Comparison of ENCODE assay signal across 1 cellular context in the genomic region with DNA sequence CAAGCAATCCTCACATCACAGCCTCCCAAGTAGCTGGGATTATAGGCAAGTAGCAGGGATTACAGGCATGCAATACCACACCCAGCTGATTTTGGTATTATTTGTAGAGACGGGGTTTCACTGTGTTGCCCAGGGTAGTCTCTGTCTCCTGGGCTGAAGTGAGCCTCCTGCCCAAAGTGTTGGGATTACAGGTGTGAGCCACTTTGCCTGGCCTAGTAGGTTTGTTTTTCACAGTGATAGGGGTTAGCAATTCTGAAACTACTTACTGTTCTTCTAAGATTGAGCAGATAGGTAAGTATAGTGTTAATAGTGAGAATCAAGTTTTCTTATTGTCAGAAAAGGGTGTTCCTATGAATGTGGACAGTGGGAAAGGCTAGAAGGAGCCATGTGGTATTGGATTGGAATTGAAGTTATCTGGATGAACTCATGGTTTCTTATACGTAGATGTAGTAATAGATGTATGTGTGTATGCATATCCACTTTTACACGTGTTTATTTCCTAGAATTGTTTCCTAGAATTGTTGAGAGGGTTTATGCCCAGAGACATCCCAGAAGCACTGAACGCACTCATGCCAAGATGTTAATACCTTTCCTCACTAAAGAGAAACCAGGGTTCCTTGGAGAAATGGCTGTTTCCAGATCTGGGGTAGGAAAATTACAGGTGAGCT.
TF ChIP-seq lines count a peak whose summit lies in the region.

No MANE protein-coding gene starts in this region.

TF ChIP-seq in H1, 55 proteins besides CTCF, POLR2A, EP300 and RAD21:
- TF ChIP-seq GABPA (IDR thresholded peaks at IDR 0.05; ENCODE audit: borderline replicate concordance, insufficient read depth, low read length) (no peak), BCL11A (IDR thresholded peaks at IDR 0.05; ENCODE audit: low read depth in 2 of 2, low read length in 2 of 2) (no peak), KDM4A (IDR thresholded peaks at IDR 0.05; ENCODE audit: low read depth, low read length, severe bottlenecking) (no peak)
